20 cellular contexts compared by ENCODE assay signal in genomic region chr5:11126844-11127243, GRCh38.
A peak's percentile ranks its signal among the peaks of the same experiment; 100 is the strongest.
DNase-seq lines count a peak whose midpoint lies in the region; ATAC-seq lines count a peak whose summit lies in the region.
"Had no signal": no experiment of that assay in that cellular context is flagged by ENCODE, and none has a peak within 500 bp of the region (broad histone marks: within the 10 kb centered on the region; RNA-seq: fewer than 3 reads in every experiment).

No MANE protein-coding gene starts in this region.

- DNase-seq in NCI-H2081 (lab: John Stamatoyannopoulos, UW) = peak; percentile 51 to 77
- DNase-seq in NCI-H2081 treated with DMSO at 0.1 percent for 48 hours (lab: John Stamatoyannopoulos, UW) = no peak
- DNase-seq in NCI-H2171 (lab: John Stamatoyannopoulos, UW) = peak; percentile 77
- DNase-seq in cerebellar cortex (ENCODE audit: low spot score) = peak; percentile 48
- DNase-seq in hippocampal formation (lab: John Stamatoyannopoulos, UW) = no peak
- DNase-seq in NCI-H1436 (lab: John Stamatoyannopoulos, UW) = no peak
- DNase-seq: 8988T, ACHN, DMS53, GDM1, GOT3, HFFc6, MM.1S, NCI-H187, NCI-H2107, NCI-H510A, SK-N-SH, SW 1271 had no signal

- ATAC-seq in HG03280 (IDR thresholded peaks at IDR 0.05; ENCODE audit: unreplicated experiment) = no peak
- ATAC-seq: GM12878 had no signal

Comparison
In these comparisons a context has a peak if more than half of its experiments do, and no peak if none do; other contexts are left out.
1. DNase-seq: peak in NCI-H2081 (2 of 2), NCI-H2171 (single experiment) and cerebellar cortex (single experiment); none in NCI-H2081 treated with DMSO at 0.1 percent for 48 hours (single experiment), hippocampal formation (0 of 2) and NCI-H1436 (single experiment).